Comparison of ENCODE assay signal across 10 cellular contexts in the genomic region with DNA sequence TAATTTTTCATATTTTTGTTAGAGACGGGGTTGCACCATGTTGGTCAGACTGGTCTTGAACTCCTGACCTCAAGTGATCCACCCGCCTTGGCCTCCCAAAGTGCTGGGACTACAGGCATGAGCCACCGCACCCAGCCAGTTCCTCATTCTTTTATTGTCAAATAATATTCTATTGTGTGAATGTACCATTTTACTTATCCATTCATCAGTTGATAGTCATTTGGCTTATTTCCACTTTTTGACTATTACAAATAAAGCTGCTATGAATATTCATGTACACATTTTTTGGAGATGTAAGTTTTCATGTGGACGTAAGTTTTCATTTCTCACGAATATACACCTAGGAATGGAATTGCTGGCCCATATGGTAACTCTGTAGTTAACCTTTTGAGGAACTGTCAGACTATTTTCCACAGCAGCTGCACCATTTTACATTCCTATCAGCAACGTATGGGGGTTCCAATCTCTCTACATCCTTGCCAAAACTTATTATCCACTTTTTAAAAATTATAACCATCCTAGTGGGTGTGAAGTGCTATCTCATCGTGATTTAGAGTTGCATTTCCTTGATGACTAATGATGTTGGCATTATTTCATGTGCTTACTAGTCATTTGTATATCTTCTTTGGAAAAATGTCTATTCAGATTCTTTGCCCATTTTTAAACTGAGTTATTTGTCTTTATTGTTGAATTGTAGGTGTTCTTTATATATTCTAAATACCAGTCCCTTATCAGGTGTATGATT. TPM values are rescaled to one million over a fixed set of nuclear protein-coding genes. Genes with fewer than 3 reads are reported as not detected.
A peak's percentile ranks its signal among the peaks of the same experiment; 100 is the strongest.
DNase-seq lines count a peak whose midpoint lies in the region; ATAC-seq and TF ChIP-seq lines count a peak whose summit lies in the region.
"Had no signal": no experiment of that assay in that cellular context is flagged by ENCODE, and none has a peak within 500 bp of the region (broad histone marks: within the 10 kb centered on the region; RNA-seq: fewer than 3 reads in every experiment).

No MANE protein-coding gene starts in this region.

- DNase-seq in HCEC 1CT, result peak; percentile 84
- DNase-seq in RWPE2 (ENCODE audit: low spot score), result no peak
- no peak for DNase-seq in esophagus squamous epithelium (lab: John Stamatoyannopoulos, UW)
- DNase-seq in skeletal muscle cell (ENCODE audit: low read depth), result peak; percentile 16
- DNase-seq in NCI-H69 (lab: John Stamatoyannopoulos, UW), result no peak
- DNase-seq: activated CD4-positive, alpha-beta T cell treated with anti-CD3 and anti-CD28 coated beads for 36 hours; NCI-H510A; T-cell had no signal

- TF ChIP-seq CTCF in RWPE2 (IDR thresholded peaks at IDR 0.05; ENCODE audit: poor library complexity, severe bottlenecking) (no peak), esophagus squamous epithelium (IDR thresholded peaks at IDR 0.05) (peak in 1 of 6 experiments; percentile 31)

- H3K36me3 ChIP-seq in RWPE2 (ENCODE audit: low read depth) (no peaks in the 10 kb centered on the region), esophagus squamous epithelium (peaks cover 0 to 19% (median 4%) of the 10 kb centered on the region in 3 donors)

- peak overlapping the region; percentile 78 for H3K27ac ChIP-seq in RWPE2 (ENCODE audit: poor library complexity, severe bottlenecking)
- peak overlapping the region in 3 of 4 donors; percentile 54 to 70 (median 62) for H3K27ac ChIP-seq in esophagus squamous epithelium

- ATAC-seq in RWPE2 (ENCODE audit: low read depth) (peak; percentile 49), HG02588 (IDR thresholded peaks at IDR 0.05; ENCODE audit: unreplicated experiment) (no peak), HG03175 (IDR thresholded peaks at IDR 0.05; ENCODE audit: unreplicated experiment) (no peak)
- ATAC-seq: activated CD4-positive, alpha-beta T cell treated with anti-CD3 and anti-CD28 coated beads for 36 hours; T-cell had no signal

- H3K9me3 ChIP-seq in RWPE2 (ENCODE audit: severe bottlenecking), result no peaks in the 10 kb centered on the region
- peaks cover 0 to 6% (median 0%) of the 10 kb centered on the region in 3 donors for H3K9me3 ChIP-seq in esophagus squamous epithelium

- H3K27me3 ChIP-seq in RWPE2 (ENCODE audit: insufficient read depth, poor library complexity, severe bottlenecking) (no peaks in the 10 kb centered on the region), esophagus squamous epithelium (no peaks in the 10 kb centered on the region)

- no peak for TF ChIP-seq POLR2A in esophagus squamous epithelium (IDR thresholded peaks at IDR 0.05)

- intact Hi-C loops in esophagus squamous epithelium (cut with DNase I), result no loop called here

- WGBS in esophagus squamous epithelium, 2 donors, result 46 to 69% methylated on average over 7 of the region's 7 CpGs

- peaks cover 12% of the 10 kb centered on the region for H3K4me1 ChIP-seq in RWPE2 (ENCODE audit: insufficient read depth, poor library complexity, severe bottlenecking)
- peaks cover 0 to 16% (median 3%) of the 10 kb centered on the region in 3 donors for H3K4me1 ChIP-seq in esophagus squamous epithelium

- no peak overlapping the region for H3K4me3 ChIP-seq in RWPE2 (ENCODE audit: severe bottlenecking)
- H3K4me3 ChIP-seq in esophagus squamous epithelium, result no peak overlapping the region
- no peak overlapping the region for H3K4me3 ChIP-seq in skeletal muscle cell (ENCODE audit: low read depth, low read length)

RNA-seq across cellular contexts. Expression of a gene that starts 12.7 kb away (rescaled TPM):
- total RNA-seq in esophagus squamous epithelium, result 1 to 10 TPM; 5.0 to 7.6 (median 6.3) TPM

RNA-seq across cellular contexts. Expression of a gene that starts 30.7 kb away (rescaled TPM):
- total RNA-seq in esophagus squamous epithelium, result 10 to 100 TPM; 31.0 to 65.8 (median 42.0) TPM

Comparison
In these comparisons a context has a peak if more than half of its experiments do, and no peak if none do; other contexts are left out.
1. DNase-seq: peak in HCEC 1CT (single experiment) and skeletal muscle cell (single experiment); none in RWPE2 (single experiment), esophagus squamous epithelium (single experiment) and NCI-H69 (single experiment).